In genomic region chr16:57504491-57504890, GRCh38 we compare ENCODE assay signal across 1 cellular context.
TF ChIP-seq lines count a peak whose summit lies in the region.

No MANE protein-coding gene starts in this region.

TF ChIP-seq in SK-N-SH, 30 proteins besides CTCF, POLR2A, EP300 and RAD21 (continued from another document):
- TF ChIP-seq USF2 (IDR thresholded peaks at IDR 0.05; ENCODE audit: borderline replicate concordance, low read depth, low read length) (no peak), ELF1 (IDR thresholded peaks at IDR 0.05) (no peak), POLR2AphosphoS5 (IDR thresholded peaks at IDR 0.05; ENCODE audit: low read depth, low read length) (no peak), GABPA (IDR thresholded peaks at IDR 0.05; ENCODE audit: low read depth) (no peak)
